16 cellular contexts compared by ENCODE assay signal in the genomic region with DNA sequence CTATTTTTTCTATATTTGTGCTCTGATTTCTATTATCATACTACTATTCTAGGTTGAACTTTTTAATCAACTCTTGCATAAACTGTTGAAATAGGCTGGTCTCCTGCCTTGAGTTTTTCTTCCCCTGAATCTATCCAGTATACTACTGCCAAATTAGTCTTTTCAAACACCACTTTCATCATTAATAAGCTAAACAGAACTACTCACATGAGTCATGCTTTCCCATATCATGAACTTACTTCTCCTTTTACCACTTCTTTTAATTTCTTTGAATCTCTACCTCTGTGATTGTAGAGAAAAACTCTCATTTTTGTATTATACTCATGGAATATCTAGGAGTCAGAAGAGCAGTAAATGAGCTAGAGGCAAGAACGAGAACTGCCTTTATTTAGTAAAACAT.
"Had no signal": no experiment of that assay in that cellular context is flagged by ENCODE, and none has a peak within 500 bp of the region (broad histone marks: within the 10 kb centered on the region; RNA-seq: fewer than 3 reads in every experiment).

No MANE protein-coding gene starts in this region.

- H3K36me3 ChIP-seq: neural progenitor cell, spleen, thyroid gland had no signal

- H3K9me3 ChIP-seq: spleen, thyroid gland had no signal

- H3K4me1 ChIP-seq: parathyroid adenoma, spleen had no signal

- H3K27ac ChIP-seq: neural progenitor cell, parathyroid adenoma, spleen, thyroid gland had no signal

- ATAC-seq: activated CD4-positive, CD25-positive, alpha-beta regulatory T cell treated with anti-CD3 and anti-CD28 coated beads, Interleukin-2, amount 50 U/mL, for 24 hours; activated CD8-positive, alpha-beta T cell treated with anti-CD3 and anti-CD28 coated beads, Interleukin-2, amount 10 ng/mL, durations not matched to agents 7 days and 5 days; activated T-cell treated with anti-CD3 and anti-CD28 coated beads, Interleukin-2, amount 50 U/mL, for 4 hours; effector memory CD8-positive, alpha-beta T cell; naive thymus-derived CD4-positive, alpha-beta T cell; stimulated activated naive B cell treated with anti-CD40 and anti-IgM and Interleukin-4, amounts not matched to agents 10 μg/mL and 1 μg/mL and 100 μg/mL, for 72 hours had no signal

- H3K4me3 ChIP-seq: neural progenitor cell, spleen, thyroid gland had no signal

- H3K27me3 ChIP-seq: neural progenitor cell, spleen, thyroid gland had no signal

- DNase-seq: activated CD4-positive, alpha-beta T cell treated with anti-CD3 and anti-CD28 coated beads, Interleukin-2, amount 10 ng/mL, durations not matched to agents 7 days and 5 days; activated CD8-positive, alpha-beta T cell treated with anti-CD3 and anti-CD28 coated beads, Interleukin-2, amount 10 ng/mL, durations not matched to agents 7 days and 5 days; activated naive CD4-positive, alpha-beta T cell treated with anti-CD3 and anti-CD28 coated beads for 36 hours; activated T-cell treated with anti-CD3 and anti-CD28 coated beads, Interleukin-2, amount 50 U/mL, for 4 hours; anterior cingulate cortex; caudate nucleus; effector memory CD8-positive, alpha-beta T cell; foreskin fibroblast; mesenchymal stem cell; naive thymus-derived CD4-positive, alpha-beta T cell; spleen; stimulated activated naive B cell treated with anti-CD40 and anti-IgM and Interleukin-4, amounts not matched to agents 10 μg/mL and 1 μg/mL and 100 μg/mL, for 72 hours; thyroid gland had no signal
